1 cellular context compared by ENCODE assay signal in genomic region chr15:63172376-63173115, GRCh38.
TF ChIP-seq lines count a peak whose summit lies in the region.

No MANE protein-coding gene starts in this region.

TF ChIP-seq in SK-N-SH, 30 proteins besides CTCF, POLR2A, EP300 and RAD21 (continued from another document):
- no peak for TF ChIP-seq MXI1 (IDR thresholded peaks at IDR 0.05; ENCODE audit: low read depth, low read length)
- no peak for TF ChIP-seq USF1 (IDR thresholded peaks at IDR 0.05; ENCODE audit: borderline replicate concordance, low read depth)
- no peak for TF ChIP-seq TEAD4 (IDR thresholded peaks at IDR 0.05; ENCODE audit: borderline replicate concordance, insufficient read depth)
- no peak for TF ChIP-seq IRF3 (IDR thresholded peaks at IDR 0.05; ENCODE audit: low read depth, low read length)
- no peak for TF ChIP-seq JUND (IDR thresholded peaks at IDR 0.05)
- TF ChIP-seq SMC3 (IDR thresholded peaks at IDR 0.05; ENCODE audit: low read depth, low read length) = no peak
